In genomic region chr1:9186976-9187375, GRCh38 we compare ENCODE assay signal across 8 cellular contexts.
"Had no signal": no experiment of that assay in that cellular context is flagged by ENCODE, and none has a peak within 500 bp of the region (broad histone marks: within the 10 kb centered on the region; RNA-seq: fewer than 3 reads in every experiment).

No MANE protein-coding gene starts in this region.

- FAIRE-seq: H1, H54, HTR-8/SVneo had no signal

- DNase-seq: H9, HCEC 1CT, KBM-7 had no signal

- H3K4me3 ChIP-seq: GM23338 had no signal

- H3K4me2 ChIP-seq: GM23338, KMS-11 had no signal

- H3K9me3 Mint-ChIP-seq: GM23338 had no signal

- H3K4me3 Mint-ChIP-seq: GM23338, H9 had no signal

- ATAC-seq: GM23338 had no signal

- H2AFZ ChIP-seq: GM23338 had no signal

- H3K9ac ChIP-seq: KMS-11 had no signal

- H3K27ac ChIP-seq: KMS-11 had no signal

- H3K27ac Mint-ChIP-seq: GM23338 had no signal
